Comparison of ENCODE assay signal across 8 cellular contexts in genomic region chr11:124402326-124402922, GRCh38. TPM values are rescaled to one million over a fixed set of nuclear protein-coding genes. Genes with fewer than 3 reads are reported as not detected.
DNase-seq lines count a peak whose midpoint lies in the region; ATAC-seq and TF ChIP-seq lines count a peak whose summit lies in the region.

No MANE protein-coding gene starts in this region.

- ATAC-seq in GM19467 (IDR thresholded peaks at IDR 0.05; ENCODE audit: unreplicated experiment) = peak; percentile 94
- peak; percentile 95 for ATAC-seq in HG03565 (IDR thresholded peaks at IDR 0.05; ENCODE audit: unreplicated experiment)
- ATAC-seq in left lobe of liver = peak; percentile 89

- DNase-seq in NCI-H2196 (lab: John Stamatoyannopoulos, UW; ENCODE audit: unreplicated experiment) (peak; percentile 28), NCI-H2196 treated with DMSO at 0.1 percent for 48 hours (lab: John Stamatoyannopoulos, UW; ENCODE audit: unreplicated experiment) (no peak), SW480 (ENCODE audit: low spot score) (peak; percentile 50), cardiac fibroblast (ENCODE audit: low read depth in 2 of 2) (peak; percentile 90 to 96), left lobe of liver (ENCODE audit: low spot score) (peak; percentile 56)
- peak; percentile 8 to 28 for DNase-seq in stimulated activated CD8-positive, alpha-beta memory T cell treated with anti-CD3 and anti-CD28 coated beads, Interleukin-15, amount 100 ng/mL, for 48 hours (ENCODE audit: low read depth in 2 of 2)

- no peak overlapping the region for H3K4me3 ChIP-seq in cardiac fibroblast (replicated peaks in 1 of 2; ENCODE audit: low read depth in 2 of 2, low read length in 2 of 2)

- peak; percentile 83 for TF ChIP-seq CTCF in cardiac fibroblast (IDR thresholded peaks at IDR 0.05; ENCODE audit: low read depth, low read length)

RNA-seq across cellular contexts. Expression of gene OR8B3, which starts 3.6 kb away (rescaled TPM):
- not detected for total RNA-seq in left lobe of liver

RNA-seq across cellular contexts. Expression of gene OR8B2, which starts 18.1 kb away (rescaled TPM):
- total RNA-seq in left lobe of liver = not detected

RNA-seq across cellular contexts. Expression of gene OR8B4, which starts 22.2 kb away (rescaled TPM):
- total RNA-seq in left lobe of liver = not detected

RNA-seq across cellular contexts. Expression of gene OR8B8, which starts 43.1 kb away (rescaled TPM):
- not detected for total RNA-seq in left lobe of liver
